In genomic region chr6:26327450-26328264, GRCh38 we compare ENCODE assay signal across 8 cellular contexts. TPM values are rescaled to one million over a fixed set of nuclear protein-coding genes. Genes with fewer than 3 reads are reported as not detected.
DNase-seq lines count a peak whose midpoint lies in the region; ATAC-seq, FAIRE-seq and TF ChIP-seq lines count a peak whose summit lies in the region.

No MANE protein-coding gene starts in this region.

- CTCF ChIA-PET in endothelial cell of umbilical vein (lab: Charles Lee): interaction anchor here (0.6 to 2.8 kb wide), 4 partner anchors 14 to 244 kb away, joined by 3 to 22 read pairs (median 6); no protein-coding TSS in a partner anchor

- no peak for TF ChIP-seq CTCF in endothelial cell of umbilical vein (IDR thresholded peaks at IDR 0.05; ENCODE audit: extremely low read depth in 1 of 2, insufficient read depth in 1 of 2, low read depth in 1 of 2, low read length in 2 of 2)

- no peaks in the 10 kb centered on the region for H3K9me3 ChIP-seq in endothelial cell of umbilical vein (replicated peaks; ENCODE audit: control insufficient read depth, insufficient read depth, low read length)

- no peaks in the 10 kb centered on the region for H3K9me1 ChIP-seq in endothelial cell of umbilical vein (replicated peaks; ENCODE audit: control insufficient read depth, extremely low read depth, insufficient read depth, low read length)

- no peaks in the 10 kb centered on the region for H4K20me1 ChIP-seq in endothelial cell of umbilical vein (replicated peaks; ENCODE audit: control insufficient read depth, extremely low read depth, insufficient read depth, low read length)

- intact Hi-C loops in endothelial cell of umbilical vein (cut with micrococcal nuclease): loop anchor here (1.0 to 10.0 kb wide), 6 partner anchors 14 to 1147 kb away; partner anchors contain the start of genes ABT1 and ZNF184
- intact Hi-C loops in sciatic nerve (cut with DNase I): no loop called here

- no TSS peak for BruUV-seq in endothelial cell of umbilical vein (replicated peaks; lab: Mats Ljungman, UMichigan)

- H3K27ac ChIP-seq in endothelial cell of umbilical vein (ENCODE audit: insufficient read depth, low read depth, low read length): peak overlapping the region; percentile 56

- dilution Hi-C loops in endothelial cell of umbilical vein (cut with MboI; ENCODE audit: extremely low pct_ligation_motif_present, low sequenced_read_pairs): loop anchor here (25.0 kb wide), 1 partner anchor 210 kb away; the partner anchor contains the start of gene HMGN4

- H3K4me1 ChIP-seq in endothelial cell of umbilical vein (ENCODE audit: control insufficient read depth, extremely low read depth, insufficient read depth, low read length): peaks cover 23% of the 10 kb centered on the region

- H3K9ac ChIP-seq in endothelial cell of umbilical vein (replicated peaks; ENCODE audit: extremely low read depth, insufficient read depth, low read length): peak overlapping the region; percentile 76

- H3K4me3 ChIP-seq in endothelial cell of umbilical vein (replicated peaks in 1 of 3; ENCODE audit: insufficient read depth in 1 of 3, low read depth in 1 of 3, low read length in 3 of 3): peak overlapping the region; percentile 16 to 94 (median 92)

- ATAC-seq in sciatic nerve (no peak), HG02588 (IDR thresholded peaks at IDR 0.05; ENCODE audit: unreplicated experiment) (no peak)

- FAIRE-seq in endothelial cell of umbilical vein (lab: Jason Lieb, UNC): no peak

- POLR2A ChIA-PET in endothelial cell of umbilical vein (lab: Charles Lee): no interaction called here

- no peak for TF ChIP-seq POLR2A in endothelial cell of umbilical vein (IDR thresholded peaks at IDR 0.05; ENCODE audit: low read depth, low read length)

- peak; percentile 82 for DNase-seq in activated effector memory CD4-positive, alpha-beta T cell treated with anti-CD3 and anti-CD28 coated beads, Interleukin-2, amount 50 U/mL, for 16 hours
- no peak for DNase-seq in activated effector memory CD4-positive, alpha-beta T cell treated with Interleukin-2 at 50 U/mL for 16 hours
- DNase-seq in NCI-H345 (lab: John Stamatoyannopoulos, UW) (peak; percentile 91), endothelial cell of umbilical vein (ENCODE audit: low read depth, low spot score) (peak; percentile 88), retina (peak; percentile 77), sciatic nerve (ENCODE audit: low spot score) (no peak)
- DNase-seq in activated CD4-positive, alpha-beta T cell treated with anti-CD3 and anti-CD28 coated beads for 48 hours: peak; percentile 89

- H2AFZ ChIP-seq in endothelial cell of umbilical vein (ENCODE audit: low read depth, low read length): no peak overlapping the region

- peak overlapping the region; percentile 99 for H3K4me2 ChIP-seq in endothelial cell of umbilical vein (ENCODE audit: insufficient read depth, low read length)

- no peaks in the 10 kb centered on the region for H3K36me3 ChIP-seq in endothelial cell of umbilical vein (ENCODE audit: control insufficient read depth in 2 of 2, extremely low read depth in 1 of 2, insufficient read depth in 2 of 2, low read length in 2 of 2)

- H3K79me2 ChIP-seq in endothelial cell of umbilical vein (ENCODE audit: control insufficient read depth, insufficient read depth, low read length): no peaks in the 10 kb centered on the region

- peaks cover 0 to 5% of the 10 kb centered on the region in 2 experiments for H3K27me3 ChIP-seq in endothelial cell of umbilical vein (ENCODE audit: control insufficient read depth in 2 of 2, insufficient read depth in 2 of 2, low read length in 2 of 2)

TF ChIP-seq in endothelial cell of umbilical vein, 7 proteins besides CTCF, POLR2A, EP300 and RAD21:
- TF ChIP-seq FOS (IDR thresholded peaks at IDR 0.05; ENCODE audit: borderline replicate concordance, insufficient read depth, low read length) (no peak), MYC (IDR thresholded peaks at IDR 0.05; ENCODE audit: low read depth, low read length) (no peak), GATA2 (IDR thresholded peaks at IDR 0.05; ENCODE audit: insufficient read depth, insufficient read length, low read depth, low read length) (peak; percentile 83)

RNA-seq across cellular contexts. Expression of gene BTN3A2, which starts 37.3 kb away (rescaled TPM):
- total RNA-seq in endothelial cell of umbilical vein: 14.2 and 17.9 TPM in 2 replicates
- polyA plus RNA-seq in endothelial cell of umbilical vein: 6.4 and 8.6 TPM in 2 replicates
- polyA plus RNA-seq in endothelial cell of umbilical vein (2011; cell fraction: cytosol; rRNA removed): 12.7 and 12.9 TPM in 2 replicates
- 16.0 and 20.4 TPM in 2 replicates for polyA plus RNA-seq in endothelial cell of umbilical vein (2011; cell fraction: nucleus; rRNA removed)
- 10.0 and 11.5 TPM in 2 replicates for polyA plus RNA-seq in endothelial cell of umbilical vein (2012)
- 18.8 and 27.3 TPM in 2 replicates for polyA minus RNA-seq in endothelial cell of umbilical vein
- polyA minus RNA-seq in endothelial cell of umbilical vein (2011; cell fraction: cytosol; rRNA and poly(A)+ RNA removed): 8.3 TPM
- polyA minus RNA-seq in endothelial cell of umbilical vein (2011; cell fraction: nucleus; rRNA and poly(A)+ RNA removed): 7.5 and 10.5 TPM in 2 replicates
- total RNA-seq in sciatic nerve: 35.8 TPM

RNA-seq across cellular contexts. Expression of gene BTN2A2, which starts 55.3 kb away (rescaled TPM):
- total RNA-seq in endothelial cell of umbilical vein (13.2 and 18.4 TPM in 2 replicates), sciatic nerve (12.5 TPM)
- polyA plus RNA-seq in endothelial cell of umbilical vein: 13.4 and 15.3 TPM in 2 replicates
- polyA plus RNA-seq in endothelial cell of umbilical vein (2011; cell fraction: cytosol; rRNA removed): 12.6 and 12.7 TPM in 2 replicates
- polyA plus RNA-seq in endothelial cell of umbilical vein (2011; cell fraction: nucleus; rRNA removed): 44.7 and 51.3 TPM in 2 replicates
- 13.8 TPM in 2 replicates for polyA plus RNA-seq in endothelial cell of umbilical vein (2012)
- 37.5 and 40.9 TPM in 2 replicates for polyA minus RNA-seq in endothelial cell of umbilical vein
- polyA minus RNA-seq in endothelial cell of umbilical vein (2011; cell fraction: cytosol; rRNA and poly(A)+ RNA removed): not detected
- polyA minus RNA-seq in endothelial cell of umbilical vein (2011; cell fraction: nucleus; rRNA and poly(A)+ RNA removed): 32.4 and 37.7 TPM in 2 replicates

Comparison
In these comparisons a context has a peak if more than half of its experiments do, and no peak if none do; other contexts are left out.
1. DNase-seq: peak in activated effector memory CD4-positive, alpha-beta T cell treated with anti-CD3 and anti-CD28 coated beads, Interleukin-2, amount 50 U/mL, for 16 hours (single experiment), NCI-H345 (single experiment), activated CD4-positive, alpha-beta T cell treated with anti-CD3 and anti-CD28 coated beads for 48 hours (single experiment), endothelial cell of umbilical vein (single experiment) and retina (single experiment); none in activated effector memory CD4-positive, alpha-beta T cell treated with Interleukin-2 at 50 U/mL for 16 hours (single experiment) and sciatic nerve (single experiment).